8 cellular contexts compared by ENCODE assay signal in the genomic region with DNA sequence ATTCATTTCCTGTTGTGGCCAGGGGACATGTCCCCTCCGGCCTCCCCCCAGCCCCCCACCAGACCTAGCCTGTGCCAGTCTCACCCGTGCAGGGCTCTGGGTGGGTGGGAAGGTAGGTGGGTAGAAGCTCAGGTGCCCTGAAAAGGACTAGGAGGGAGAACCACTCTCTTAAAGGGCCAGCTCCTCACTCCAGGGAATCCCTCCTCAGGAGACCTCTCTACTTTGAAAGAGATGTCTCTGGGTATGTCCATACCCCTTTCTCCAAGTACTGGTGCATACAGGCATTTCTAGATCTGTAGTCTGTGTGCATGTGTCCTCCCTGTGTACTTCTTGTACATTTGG.
DNase-seq lines count a peak whose midpoint lies in the region; ATAC-seq and TF ChIP-seq lines count a peak whose summit lies in the region.

No MANE protein-coding gene starts in this region.

- CTCF ChIA-PET in activated CD4-positive, alpha-beta T cell treated with anti-CD3 and anti-CD28 coated beads, Interleukin-2, amount 10 ng/mL, durations not matched to agents 7 days and 5 days (lab: Charles Lee), result interaction anchor here (0.8 kb wide), 1 partner anchor 45 kb away, joined by 3 read pairs; no protein-coding TSS in a partner anchor

- H3K4me1 ChIP-seq in right lobe of liver (peaks cover 0 to 9% (median 0%) of the 10 kb centered on the region in 4 donors), tibial artery (peaks cover 0 to 43% (median 42%) of the 10 kb centered on the region in 4 donors)

- peak overlapping the region in 2 of 3 donors; percentile 47 to 56 for H3K4me3 ChIP-seq in right lobe of liver
- peak overlapping the region; percentile 55 to 94 for H3K4me3 ChIP-seq in tibial artery

- no peak overlapping the region for H3K27ac Mint-ChIP-seq in activated CD4-positive, alpha-beta T cell treated with anti-CD3 and anti-CD28 coated beads, Interleukin-2, amount 10 ng/mL, durations not matched to agents 7 days and 5 days
- H3K27ac Mint-ChIP-seq in brain, result peak overlapping the region; percentile 37 to 99 (median 74)

- no peak for DNase-seq in activated CD4-positive, alpha-beta T cell treated with anti-CD3 and anti-CD28 coated beads, Interleukin-2, amount 10 ng/mL, durations not matched to agents 7 days and 5 days
- DNase-seq in activated CD4-positive, alpha-beta T cell treated with anti-CD3 and anti-CD28 coated beads, Interleukin-2, amount 50 U/mL, for 1 hour, result no peak
- DNase-seq in right lobe of liver (no peak), tibial artery (no peak), A172 (ENCODE audit: low spot score) (no peak)
- DNase-seq in NK-92 treated with Interleukin-12 subunit alpha and Interleukin-12 subunit beta, amount 100 ng/mL, for 24 hours (lab: John Stamatoyannopoulos, UW), result no peak

- TF ChIP-seq CTCF in brain (conservative IDR thresholded peaks at IDR 0.05), result no peak
- TF ChIP-seq CTCF in right lobe of liver (IDR thresholded peaks at IDR 0.05), result no peak
- TF ChIP-seq CTCF in tibial artery (IDR thresholded peaks at IDR 0.05), result no peak

- no CpG with 5 or more reads among the region's 2 CpGs for WGBS in right lobe of liver (ENCODE audit: insufficient coverage, low coverage, low lambda C conversion rate, missing lambda C conversion rate)

- no peak for TF ChIP-seq POLR2A in right lobe of liver (IDR thresholded peaks at IDR 0.05)

- H3K27me3 ChIP-seq in right lobe of liver, result no peaks in the 10 kb centered on the region
- H3K27me3 ChIP-seq in tibial artery, result no peaks in the 10 kb centered on the region

- ATAC-seq in right lobe of liver (peak in 1 of 4 donors; percentile 4), GM19397 (IDR thresholded peaks at IDR 0.05; ENCODE audit: unreplicated experiment) (no peak)

- intact Hi-C loops in right lobe of liver (cut with DNase I), result no loop called here
- intact Hi-C loops in tibial artery (cut with DNase I; ENCODE audit: low total_unique reads), result no loop called here

- peaks cover 2% of the 10 kb centered on the region for H3K36me3 Mint-ChIP-seq in activated CD4-positive, alpha-beta T cell treated with anti-CD3 and anti-CD28 coated beads, Interleukin-2, amount 10 ng/mL, durations not matched to agents 7 days and 5 days (ENCODE audit: low read depth)
- no peaks in the 10 kb centered on the region for H3K36me3 Mint-ChIP-seq in brain

- H3K4me1 Mint-ChIP-seq in activated CD4-positive, alpha-beta T cell treated with anti-CD3 and anti-CD28 coated beads, Interleukin-2, amount 10 ng/mL, durations not matched to agents 7 days and 5 days, result peaks cover 22% of the 10 kb centered on the region
- H3K4me1 Mint-ChIP-seq in brain, result peaks cover 51% of the 10 kb centered on the region

- H3K4me3 Mint-ChIP-seq in activated CD4-positive, alpha-beta T cell treated with anti-CD3 and anti-CD28 coated beads, Interleukin-2, amount 10 ng/mL, durations not matched to agents 7 days and 5 days, result peak overlapping the region; percentile 3
- H3K4me3 Mint-ChIP-seq in brain, result peak overlapping the region; percentile 93 to 97 (median 95)

- peak overlapping the region in 2 of 3 donors; percentile 26 to 49 for H3K27ac ChIP-seq in right lobe of liver
- peak overlapping the region; percentile 62 to 76 for H3K27ac ChIP-seq in tibial artery

- H3K36me3 ChIP-seq in right lobe of liver (no peaks in the 10 kb centered on the region), tibial artery (no peaks in the 10 kb centered on the region)

- H3K27me3 Mint-ChIP-seq in activated CD4-positive, alpha-beta T cell treated with anti-CD3 and anti-CD28 coated beads, Interleukin-2, amount 10 ng/mL, durations not matched to agents 7 days and 5 days, result peaks cover 48% of the 10 kb centered on the region
- peaks cover 75% of the 10 kb centered on the region for H3K27me3 Mint-ChIP-seq in brain

- POLR2A ChIA-PET in activated CD4-positive, alpha-beta T cell treated with anti-CD3 and anti-CD28 coated beads, Interleukin-2, amount 10 ng/mL, durations not matched to agents 7 days and 5 days (lab: Charles Lee), result no interaction called here

- no peaks in the 10 kb centered on the region for H3K9me3 Mint-ChIP-seq in activated CD4-positive, alpha-beta T cell treated with anti-CD3 and anti-CD28 coated beads, Interleukin-2, amount 10 ng/mL, durations not matched to agents 7 days and 5 days
- peaks cover 0 to 4% (median 0%) of the 10 kb centered on the region in 5 experiments for H3K9me3 Mint-ChIP-seq in brain

- H3K9me3 ChIP-seq in right lobe of liver (no peaks in the 10 kb centered on the region), tibial artery (no peaks in the 10 kb centered on the region)
